ENCODE assay signal across 1 cellular context in genomic region chr1:223770621-223771315, GRCh38.
TF ChIP-seq lines count a peak whose summit lies in the region.

No MANE protein-coding gene starts in this region.

TF ChIP-seq in HCT116, 20 proteins besides CTCF, POLR2A, EP300 and RAD21 (continued from another document):
- TF ChIP-seq ATF3 (IDR thresholded peaks at IDR 0.05) (no peak), SIN3A (IDR thresholded peaks at IDR 0.05; ENCODE audit: low read depth) (no peak)
